11 cellular contexts compared by ENCODE assay signal in the genomic region with DNA sequence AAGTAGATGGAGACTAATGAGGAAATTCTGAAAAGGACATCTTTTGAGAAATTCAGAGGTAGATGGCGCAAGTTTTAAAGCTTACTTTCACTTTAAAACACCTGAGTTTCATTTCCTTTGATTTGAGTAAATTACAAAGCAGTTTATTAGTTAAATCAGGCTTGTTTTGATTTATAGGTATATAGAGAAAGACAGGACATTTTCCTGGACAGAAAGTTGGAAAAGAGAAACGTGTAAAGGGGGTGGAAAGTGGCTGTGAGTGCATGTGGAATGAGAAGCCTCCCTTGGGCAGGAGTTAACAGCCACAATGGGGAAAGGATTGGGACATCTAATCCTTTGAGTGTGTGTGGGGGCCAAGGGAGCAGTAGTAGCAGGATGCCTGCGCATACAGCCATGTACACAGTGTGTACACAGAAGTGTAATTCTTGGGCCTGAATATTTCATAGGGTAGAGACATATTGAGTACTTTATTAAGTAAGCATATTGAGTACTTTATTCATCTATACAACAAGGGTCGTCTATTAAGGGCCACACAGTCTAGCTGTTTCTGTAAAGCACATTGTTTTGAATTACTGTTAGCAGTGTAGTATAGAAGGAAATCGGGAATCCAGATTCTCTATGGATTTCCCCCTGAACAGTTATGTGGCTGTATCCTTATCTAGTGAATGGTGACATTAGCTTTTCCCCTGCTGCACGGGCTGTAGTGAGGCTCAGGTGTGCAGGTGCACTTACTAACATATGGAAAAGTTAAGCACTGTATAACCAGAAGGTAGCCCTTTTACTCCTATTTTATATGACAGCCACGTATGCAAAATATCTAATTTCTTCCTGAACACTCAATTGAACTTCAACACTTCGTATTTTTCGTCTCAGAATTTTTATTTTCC. TPM values are rescaled to one million over a fixed set of nuclear protein-coding genes. Genes with fewer than 3 reads are reported as not detected.
A peak's percentile ranks its signal among the peaks of the same experiment; 100 is the strongest.
DNase-seq lines count a peak whose midpoint lies in the region; ATAC-seq and TF ChIP-seq lines count a peak whose summit lies in the region.
"Had no signal": no experiment of that assay in that cellular context is flagged by ENCODE, and none has a peak within 500 bp of the region (broad histone marks: within the 10 kb centered on the region; RNA-seq: fewer than 3 reads in every experiment).

No MANE protein-coding gene starts in this region.

- CTCF ChIA-PET in activated CD4-positive, alpha-beta T cell treated with anti-CD3 and anti-CD28 coated beads, Interleukin-2, amount 10 ng/mL, durations not matched to agents 7 days and 5 days (lab: Charles Lee), result interaction anchor here (1.1 to 3.1 kb wide), 3 partner anchors 10 to 15 kb away, joined by 3 to 13 read pairs (median 4); no protein-coding TSS in a partner anchor

- H3K27ac ChIP-seq in left ventricle myocardium inferior (replicated peaks) (peak overlapping the region; percentile 92), stomach (peak overlapping the region; percentile 77 to 86 (median 81))
- H3K27ac ChIP-seq: epithelial cell of prostate had no signal

- no peak for ATAC-seq in activated T-helper 17 cell treated with anti-CD3 and anti-CD28 coated beads, Interleukin-2, amount 50 U/mL, for 72 hours (replicated peaks)
- ATAC-seq in GM21717 (IDR thresholded peaks at IDR 0.05; ENCODE audit: unreplicated experiment), result no peak

- H3K9me3 Mint-ChIP-seq in activated CD4-positive, alpha-beta T cell treated with anti-CD3 and anti-CD28 coated beads, Interleukin-2, amount 10 ng/mL, durations not matched to agents 7 days and 5 days, result no peaks in the 10 kb centered on the region
- no peaks in the 10 kb centered on the region for H3K9me3 Mint-ChIP-seq in activated T-helper 17 cell treated with anti-CD3 and anti-CD28 coated beads, Interleukin-2, amount 50 U/mL, for 72 hours

- intact Hi-C loops in left ventricle myocardium inferior (cut with micrococcal nuclease) (no loop called here), stomach (cut with DNase I; ENCODE audit: low total_unique reads) (no loop called here)

- 29 to 50% (median 40%) methylated on average over 9 of the region's 9 CpGs for WGBS in stomach, 5 donors

- H3K36me3 ChIP-seq in left ventricle myocardium inferior (peaks cover 8% of the 10 kb centered on the region), stomach (peaks cover 19 to 34% (median 25%) of the 10 kb centered on the region in 4 donors)

- POLR2A ChIA-PET in activated CD4-positive, alpha-beta T cell treated with anti-CD3 and anti-CD28 coated beads, Interleukin-2, amount 10 ng/mL, durations not matched to agents 7 days and 5 days (lab: Charles Lee), result no interaction called here

- peaks cover 20% of the 10 kb centered on the region for H3K36me3 Mint-ChIP-seq in activated CD4-positive, alpha-beta T cell treated with anti-CD3 and anti-CD28 coated beads, Interleukin-2, amount 10 ng/mL, durations not matched to agents 7 days and 5 days (ENCODE audit: low read depth)
- peaks cover 42% of the 10 kb centered on the region for H3K36me3 Mint-ChIP-seq in activated T-helper 17 cell treated with anti-CD3 and anti-CD28 coated beads, Interleukin-2, amount 50 U/mL, for 72 hours (ENCODE audit: low read depth)

- no peak for DNase-seq in activated CD4-positive, alpha-beta T cell treated with anti-CD3 and anti-CD28 coated beads, Interleukin-2, amount 10 ng/mL, durations not matched to agents 7 days and 5 days
- DNase-seq in activated CD4-positive, alpha-beta T cell treated with anti-CD3 and anti-CD28 coated beads, Interleukin-2, amount 50 U/mL, for 4 hours, result no peak
- DNase-seq in left ventricle myocardium inferior, result no peak
- DNase-seq in stomach, result no peak
- no peak for DNase-seq in NCI-H774 (lab: John Stamatoyannopoulos, UW)
- DNase-seq in OCI-M2 (lab: John Stamatoyannopoulos, UW; ENCODE audit: unreplicated experiment), result no peak
- DNase-seq: midbrain, NCI-H748 treated with DMSO at 0.1 percent for 48 hours had no signal

- no peaks in the 10 kb centered on the region for H3K27me3 Mint-ChIP-seq in activated CD4-positive, alpha-beta T cell treated with anti-CD3 and anti-CD28 coated beads, Interleukin-2, amount 10 ng/mL, durations not matched to agents 7 days and 5 days
- no peaks in the 10 kb centered on the region for H3K27me3 Mint-ChIP-seq in activated T-helper 17 cell treated with anti-CD3 and anti-CD28 coated beads, Interleukin-2, amount 50 U/mL, for 72 hours

- TF ChIP-seq EP300 in stomach (IDR thresholded peaks at IDR 0.05), result no peak

- H3K4me1 ChIP-seq in left ventricle myocardium inferior, result peaks cover 97% of the 10 kb centered on the region
- H3K4me1 ChIP-seq in stomach, result peaks cover 65 to 98% (median 86%) of the 10 kb centered on the region in 4 donors

- H3K4me1 Mint-ChIP-seq in activated CD4-positive, alpha-beta T cell treated with anti-CD3 and anti-CD28 coated beads, Interleukin-2, amount 10 ng/mL, durations not matched to agents 7 days and 5 days, result peaks cover 40% of the 10 kb centered on the region
- H3K4me1 Mint-ChIP-seq in activated T-helper 17 cell treated with anti-CD3 and anti-CD28 coated beads, Interleukin-2, amount 50 U/mL, for 72 hours, result peaks cover 34% of the 10 kb centered on the region

- TF ChIP-seq CTCF in left ventricle myocardium inferior (IDR thresholded peaks at IDR 0.05; ENCODE audit: borderline replicate concordance) (no peak), stomach (IDR thresholded peaks at IDR 0.05) (no peak)

- no peak for TF ChIP-seq POLR2A in stomach (IDR thresholded peaks at IDR 0.05)

- H3K4me3 ChIP-seq in left ventricle myocardium inferior, result peak overlapping the region; percentile 61
- peak overlapping the region in 1 of 4 donors; percentile 38 for H3K4me3 ChIP-seq in stomach

- H3K27me3 ChIP-seq in left ventricle myocardium inferior (ENCODE audit: low read depth) (no peaks in the 10 kb centered on the region), stomach (no peaks in the 10 kb centered on the region)

- peak overlapping the region; percentile 77 for H3K27ac Mint-ChIP-seq in activated CD4-positive, alpha-beta T cell treated with anti-CD3 and anti-CD28 coated beads, Interleukin-2, amount 10 ng/mL, durations not matched to agents 7 days and 5 days
- peak overlapping the region; percentile 48 for H3K27ac Mint-ChIP-seq in activated T-helper 17 cell treated with anti-CD3 and anti-CD28 coated beads, Interleukin-2, amount 50 U/mL, for 72 hours

- H3K4me3 Mint-ChIP-seq in activated CD4-positive, alpha-beta T cell treated with anti-CD3 and anti-CD28 coated beads, Interleukin-2, amount 10 ng/mL, durations not matched to agents 7 days and 5 days, result peak overlapping the region; percentile 26
- peak overlapping the region; percentile 59 for H3K4me3 Mint-ChIP-seq in activated T-helper 17 cell treated with anti-CD3 and anti-CD28 coated beads, Interleukin-2, amount 50 U/mL, for 72 hours

- H3K9me3 ChIP-seq in left ventricle myocardium inferior (replicated peaks) (no peaks in the 10 kb centered on the region), stomach (no peaks in the 10 kb centered on the region)

RNA-seq across cellular contexts. Expression of a gene that starts 19.1 kb away (rescaled TPM):
- total RNA-seq in activated CD4-positive, alpha-beta T cell treated with anti-CD3 and anti-CD28 coated beads, Interleukin-2, amount 10 ng/mL, durations not matched to agents 7 days and 5 days, result 10 to 100 TPM; 78.6 to 81.4 TPM
- total RNA-seq in activated T-helper 17 cell treated with anti-CD3 and anti-CD28 coated beads, Interleukin-2, amount 50 U/mL, for 72 hours, result 10 to 100 TPM; 61.2 to 80.8 TPM
- total RNA-seq in left ventricle myocardium inferior, result 103 TPM
- total RNA-seq in stomach, result 100 to 1,000 TPM in 4 of 5 donors, 10 to 100 TPM in 1; 85.8 to 157 (median 141) TPM
- 10 to 100 TPM; 52.6 to 62.0 (median 61.8) TPM for polyA plus RNA-seq in stomach
